In genomic region chr7:6290345-6290744, GRCh38 we compare ENCODE assay signal across 17 cellular contexts. TPM values are rescaled to one million over a fixed set of nuclear protein-coding genes. Genes with fewer than 3 reads are reported as not detected.
DNase-seq lines count a peak whose midpoint lies in the region; ATAC-seq and TF ChIP-seq lines count a peak whose summit lies in the region.
"Had no signal": no experiment of that assay in that cellular context is flagged by ENCODE, and none has a peak within 500 bp of the region (broad histone marks: within the 10 kb centered on the region; RNA-seq: fewer than 3 reads in every experiment).

No MANE protein-coding gene starts in this region.

- ATAC-seq in GM18517 (IDR thresholded peaks at IDR 0.05; ENCODE audit: unreplicated experiment) (no peak), HG02840 (IDR thresholded peaks at IDR 0.05; ENCODE audit: low FRiP score, unreplicated experiment) (no peak), Right ventricle myocardium inferior (no peak), HG02884 (IDR thresholded peaks at IDR 0.05; ENCODE audit: unreplicated experiment) (no peak)
- ATAC-seq: body of pancreas had no signal

- intact Hi-C loops in posterior vena cava (cut with DNase I), result no loop called here
- intact Hi-C loops in Right ventricle myocardium inferior (cut with DNase I), result no loop called here

- DNase-seq in EL, result peak; percentile 36
- DNase-seq in LHCN-M2 (ENCODE audit: low read depth), result peak; percentile 35
- peak; percentile 65 for DNase-seq in epithelial cell of esophagus (ENCODE audit: low read depth)
- DNase-seq in posterior vena cava (ENCODE audit: low spot score), result peak; percentile 32
- DNase-seq in Right ventricle myocardium inferior (ENCODE audit: missing footprints), result no peak
- DNase-seq: activated CD4-positive, alpha-beta T cell treated with anti-CD3 and anti-CD28 coated beads, Interleukin-2, amount 50 U/mL, for 48 hours; activated T-cell treated with anti-CD3 and anti-CD28 coated beads, Interleukin-2, amount 50 U/mL, for 24 hours; body of pancreas; NCI-H187 treated with DMSO at 0.1 percent for 48 hours; NCI-H510A treated with DMSO at 0.1 percent for 48 hours had no signal

- H3K4me3 ChIP-seq in epithelial cell of esophagus (ENCODE audit: low read length), result no peak overlapping the region
- H3K4me3 ChIP-seq: BLaER1, body of pancreas, hepatocyte, SK-N-MC, skin epidermis had no signal

- TF ChIP-seq CTCF in epithelial cell of esophagus (IDR thresholded peaks at IDR 0.05; ENCODE audit: insufficient read depth, low read depth, low read length, missing control alignments), result no peak

RNA-seq across cellular contexts. Expression of gene CYTH3, which starts 17.9 kb away (rescaled TPM):
- total RNA-seq in LHCN-M2 (2014; rRNA removed) (23.9 and 32.7 TPM in 2 replicates), posterior vena cava (10 to 100 TPM; 31.5 to 35.4 TPM), Right ventricle myocardium inferior (30.3 TPM)
- polyA plus RNA-seq in LHCN-M2 (2012), result 39.0 TPM

RNA-seq across cellular contexts. Expression of gene FAM220A, which starts 58.4 kb away (rescaled TPM):
- total RNA-seq in LHCN-M2 (2014; rRNA removed), result 18.1 and 22.0 TPM in 2 replicates
- polyA plus RNA-seq in LHCN-M2 (2012), result 11.8 TPM
- total RNA-seq in posterior vena cava, result 10 to 100 TPM; 13.2 to 16.0 TPM
- total RNA-seq in Right ventricle myocardium inferior, result 30.4 TPM
